In the genomic region with DNA sequence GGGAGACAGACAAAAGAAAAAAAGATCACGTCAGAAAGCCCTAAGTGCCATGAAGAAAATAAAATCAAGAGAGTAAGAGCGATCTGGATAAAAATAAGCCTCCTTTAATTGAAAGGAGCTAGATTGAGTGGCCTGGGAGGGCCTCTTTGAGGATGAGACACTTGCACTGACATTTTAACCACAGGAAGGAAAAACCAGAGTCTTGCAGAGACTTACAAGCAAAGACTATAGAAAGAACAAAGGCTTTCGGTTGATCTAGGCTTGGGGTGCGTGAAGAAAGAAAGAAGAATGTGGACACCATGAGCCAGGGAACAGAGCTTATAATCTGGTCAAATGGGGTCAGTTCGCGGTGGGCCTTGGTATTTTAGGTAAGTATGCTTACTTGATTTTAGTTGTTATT, we compare ENCODE assay signal across 22 cellular contexts.
DNase-seq lines count a peak whose midpoint lies in the region; ATAC-seq and TF ChIP-seq lines count a peak whose summit lies in the region.
"Had no signal": no experiment of that assay in that cellular context is flagged by ENCODE, and none has a peak within 500 bp of the region (broad histone marks: within the 10 kb centered on the region; RNA-seq: fewer than 3 reads in every experiment).

No MANE protein-coding gene starts in this region.

- H3K27ac ChIP-seq in CD4-positive, alpha-beta memory T cell (ENCODE audit: low read depth, low read length), result no peak overlapping the region
- H3K27ac ChIP-seq in neural progenitor cell (no peak overlapping the region), ascending aorta (no peak overlapping the region)
- H3K27ac ChIP-seq: C4-2B, epithelial cell of prostate, HL-60, neutrophil had no signal

- H3F3A ChIP-seq in neural progenitor cell (ENCODE audit: low read depth), result peaks cover 4% of the 10 kb centered on the region

- no peak overlapping the region for H3K4me3 ChIP-seq in CD4-positive, alpha-beta memory T cell (ENCODE audit: low read length in 2 of 2)
- H3K4me3 ChIP-seq in neural progenitor cell (no peak overlapping the region), ascending aorta (no peak overlapping the region)

- peaks cover 32% of the 10 kb centered on the region for H3K4me1 Mint-ChIP-seq in activated T-cell treated with anti-CD3 and anti-CD28 coated beads, Interleukin-2, amount 50 U/mL, for 72 hours (ENCODE audit: low read depth)
- peaks cover 12 to 28% (median 18%) of the 10 kb centered on the region in 4 donors for H3K4me1 Mint-ChIP-seq in CD4-positive, alpha-beta memory T cell
- peaks cover 20% of the 10 kb centered on the region for H3K4me1 Mint-ChIP-seq in activated CD4-positive, alpha-beta T cell treated with anti-CD3 and anti-CD28 coated beads, Interleukin-2, amount 10 ng/mL, durations not matched to agents 7 days and 5 days
- no peaks in the 10 kb centered on the region for H3K4me1 Mint-ChIP-seq in neural progenitor cell

- peaks cover 6% of the 10 kb centered on the region for H3K27me3 Mint-ChIP-seq in activated T-cell treated with anti-CD3 and anti-CD28 coated beads, Interleukin-2, amount 50 U/mL, for 72 hours (ENCODE audit: low read depth)
- peaks cover 0 to 3% of the 10 kb centered on the region in 2 donors for H3K27me3 Mint-ChIP-seq in CD4-positive, alpha-beta memory T cell
- H3K27me3 Mint-ChIP-seq in activated CD4-positive, alpha-beta T cell treated with anti-CD3 and anti-CD28 coated beads, Interleukin-2, amount 10 ng/mL, durations not matched to agents 7 days and 5 days, result peaks cover 3% of the 10 kb centered on the region
- H3K27me3 Mint-ChIP-seq in neural progenitor cell (ENCODE audit: insufficient read depth, low read depth), result peaks cover 2% of the 10 kb centered on the region

- TF ChIP-seq CTCF in neural progenitor cell (IDR thresholded peaks at IDR 0.05) (no peak), GM20000 (IDR thresholded peaks at IDR 0.05; ENCODE audit: extremely low read depth, missing control alignments) (no peak), ascending aorta (IDR thresholded peaks at IDR 0.05) (no peak)

- H3K9me3 ChIP-seq in CD4-positive, alpha-beta memory T cell (ENCODE audit: control insufficient read depth in 1 of 2, low read length in 2 of 2), result no peaks in the 10 kb centered on the region
- no peaks in the 10 kb centered on the region for H3K9me3 ChIP-seq in neural progenitor cell (ENCODE audit: low read depth)
- H3K9me3 ChIP-seq in ascending aorta, result no peaks in the 10 kb centered on the region
- H3K9me3 ChIP-seq: neutrophil had no signal

- no peak overlapping the region for H3K4me2 ChIP-seq in neural progenitor cell

- CTCF ChIA-PET in CD4-positive, alpha-beta memory T cell (lab: Charles Lee; ENCODE audit: partially characterized antibody), result no interaction called here
- CTCF ChIA-PET in activated CD4-positive, alpha-beta T cell treated with anti-CD3 and anti-CD28 coated beads, Interleukin-2, amount 10 ng/mL, durations not matched to agents 7 days and 5 days (lab: Charles Lee), result interaction anchor here (0.6 to 1.0 kb wide), 2 partner anchors 33 to 56 kb away, joined by 3 to 6 read pairs; no protein-coding TSS in a partner anchor

- H2AFZ ChIP-seq in neural progenitor cell (replicated peaks), result no peak overlapping the region

- H3K27ac Mint-ChIP-seq in activated T-cell treated with anti-CD3 and anti-CD28 coated beads, Interleukin-2, amount 50 U/mL, for 72 hours, result no peak overlapping the region
- peak overlapping the region; percentile 0 to 53 (median 17) for H3K27ac Mint-ChIP-seq in CD4-positive, alpha-beta memory T cell
- H3K27ac Mint-ChIP-seq in activated CD4-positive, alpha-beta T cell treated with anti-CD3 and anti-CD28 coated beads, Interleukin-2, amount 10 ng/mL, durations not matched to agents 7 days and 5 days, result peak overlapping the region; percentile 2
- no peak overlapping the region for H3K27ac Mint-ChIP-seq in neural progenitor cell
- H3K27ac Mint-ChIP-seq: progenitor cell of endocrine pancreas had no signal

- DNase-seq in activated T-cell treated with anti-CD3 and anti-CD28 coated beads, Interleukin-2, amount 50 U/mL, for 72 hours, result peak; percentile 17 to 21
- DNase-seq in activated T-cell treated with anti-CD3 and anti-CD28 coated beads for 4 hours (no peak), neural progenitor cell (ENCODE audit: low spot score) (peak; percentile 8), midbrain (lab: John Stamatoyannopoulos, UW) (no peak), GM20000 (ENCODE audit: low spot score) (no peak), ascending aorta (ENCODE audit: low spot score in 2 of 2) (no peak)
- peak in 4 of 5 donors; percentile 28 to 49 (median 42) for DNase-seq in CD4-positive, alpha-beta memory T cell
- peak; percentile 44 for DNase-seq in activated CD4-positive, alpha-beta T cell treated with anti-CD3 and anti-CD28 coated beads, Interleukin-2, amount 10 ng/mL, durations not matched to agents 7 days and 5 days
- DNase-seq: ACHN; activated CD8-positive, alpha-beta memory T cell treated with anti-CD3 and anti-CD28 coated beads, Interleukin-2, amount 50 U/mL, for 4 hours; mammary epithelial cell; NCI-H1092; NCI-H187; NCI-H524 treated with DMSO at 0.1 percent for 48 hours; SHP77 treated with DMSO at 0.1 percent for 48 hours had no signal

- H3K4me1 ChIP-seq in CD4-positive, alpha-beta memory T cell (ENCODE audit: insufficient read depth, low read length), result peaks cover 13% of the 10 kb centered on the region
- H3K4me1 ChIP-seq in neural progenitor cell, result peaks cover 3% of the 10 kb centered on the region
- H3K4me1 ChIP-seq in ascending aorta, result no peaks in the 10 kb centered on the region

- H4K20me1 ChIP-seq in neural progenitor cell (ENCODE audit: low read depth), result no peaks in the 10 kb centered on the region

- H3K27me3 ChIP-seq in CD4-positive, alpha-beta memory T cell (ENCODE audit: insufficient read depth, low read length), result no peaks in the 10 kb centered on the region
- H3K27me3 ChIP-seq in neural progenitor cell (no peaks in the 10 kb centered on the region), ascending aorta (no peaks in the 10 kb centered on the region)
- H3K27me3 ChIP-seq: neutrophil had no signal

- intact Hi-C loops in CD4-positive, alpha-beta memory T cell (cut with micrococcal nuclease), result no loop called here
- intact Hi-C loops in ascending aorta (cut with DNase I), result no loop called here

- peak overlapping the region; percentile 46 to 60 for H3K4me3 Mint-ChIP-seq in activated T-cell treated with anti-CD3 and anti-CD28 coated beads, Interleukin-2, amount 50 U/mL, for 72 hours
- H3K4me3 Mint-ChIP-seq in CD4-positive, alpha-beta memory T cell, result peak overlapping the region; percentile 27 to 84 (median 62)
- peak overlapping the region; percentile 12 for H3K4me3 Mint-ChIP-seq in activated CD4-positive, alpha-beta T cell treated with anti-CD3 and anti-CD28 coated beads, Interleukin-2, amount 10 ng/mL, durations not matched to agents 7 days and 5 days
- H3K4me3 Mint-ChIP-seq in neural progenitor cell, result no peak overlapping the region

- H3K9ac ChIP-seq in neural progenitor cell, result no peak overlapping the region

- no peaks in the 10 kb centered on the region for H3K36me3 ChIP-seq in CD4-positive, alpha-beta memory T cell (ENCODE audit: insufficient read depth, low read length)
- no peaks in the 10 kb centered on the region for H3K36me3 ChIP-seq in neural progenitor cell
- no peaks in the 10 kb centered on the region for H3K36me3 ChIP-seq in ascending aorta
- H3K36me3 ChIP-seq: neutrophil had no signal

- no peaks in the 10 kb centered on the region for H3K79me2 ChIP-seq in neural progenitor cell (ENCODE audit: low read depth)

- no peaks in the 10 kb centered on the region for H3K36me3 Mint-ChIP-seq in activated T-cell treated with anti-CD3 and anti-CD28 coated beads, Interleukin-2, amount 50 U/mL, for 72 hours (ENCODE audit: insufficient read depth in 2 of 2)
- H3K36me3 Mint-ChIP-seq in CD4-positive, alpha-beta memory T cell, result no peaks in the 10 kb centered on the region
- H3K36me3 Mint-ChIP-seq in activated CD4-positive, alpha-beta T cell treated with anti-CD3 and anti-CD28 coated beads, Interleukin-2, amount 10 ng/mL, durations not matched to agents 7 days and 5 days (ENCODE audit: low read depth), result peaks cover 3% of the 10 kb centered on the region
- H3K36me3 Mint-ChIP-seq in neural progenitor cell, result no peaks in the 10 kb centered on the region

- peaks cover 2% of the 10 kb centered on the region in 2 donors for H3K9me3 Mint-ChIP-seq in activated T-cell treated with anti-CD3 and anti-CD28 coated beads, Interleukin-2, amount 50 U/mL, for 72 hours
- peaks cover 0 to 4% (median 0%) of the 10 kb centered on the region in 8 donors for H3K9me3 Mint-ChIP-seq in CD4-positive, alpha-beta memory T cell
- H3K9me3 Mint-ChIP-seq in activated CD4-positive, alpha-beta T cell treated with anti-CD3 and anti-CD28 coated beads, Interleukin-2, amount 10 ng/mL, durations not matched to agents 7 days and 5 days, result peaks cover 5% of the 10 kb centered on the region
- H3K9me3 Mint-ChIP-seq in neural progenitor cell, result peaks cover 5% of the 10 kb centered on the region

- POLR2A ChIA-PET in CD4-positive, alpha-beta memory T cell (lab: Charles Lee; ENCODE audit: partially characterized antibody), result no interaction called here
- POLR2A ChIA-PET in activated CD4-positive, alpha-beta T cell treated with anti-CD3 and anti-CD28 coated beads, Interleukin-2, amount 10 ng/mL, durations not matched to agents 7 days and 5 days (lab: Charles Lee), result no interaction called here

- ATAC-seq in activated T-cell treated with anti-CD3 and anti-CD28 coated beads, Interleukin-2, amount 50 U/mL, for 72 hours (replicated peaks in 1 of 2), result peak; percentile 88 to 95
- ATAC-seq: Panc1, sciatic nerve had no signal

Comparison
In these comparisons a context has a peak if more than half of its experiments do, and no peak if none do; other contexts are left out.
1. DNase-seq: peak in activated T-cell treated with anti-CD3 and anti-CD28 coated beads, Interleukin-2, amount 50 U/mL, for 72 hours (2 of 2), CD4-positive, alpha-beta memory T cell (4 of 5), activated CD4-positive, alpha-beta T cell treated with anti-CD3 and anti-CD28 coated beads, Interleukin-2, amount 10 ng/mL, durations not matched to agents 7 days and 5 days (single experiment) and neural progenitor cell (single experiment); none in activated T-cell treated with anti-CD3 and anti-CD28 coated beads for 4 hours (single experiment), midbrain (single experiment), GM20000 (single experiment) and ascending aorta (0 of 2).
2. H3K27ac Mint-ChIP-seq: peak in CD4-positive, alpha-beta memory T cell (7 of 7) and activated CD4-positive, alpha-beta T cell treated with anti-CD3 and anti-CD28 coated beads, Interleukin-2, amount 10 ng/mL, durations not matched to agents 7 days and 5 days (single experiment); none in activated T-cell treated with anti-CD3 and anti-CD28 coated beads, Interleukin-2, amount 50 U/mL, for 72 hours (single experiment) and neural progenitor cell (single experiment).